Comparison of ENCODE assay signal across 8 cellular contexts in the genomic region with DNA sequence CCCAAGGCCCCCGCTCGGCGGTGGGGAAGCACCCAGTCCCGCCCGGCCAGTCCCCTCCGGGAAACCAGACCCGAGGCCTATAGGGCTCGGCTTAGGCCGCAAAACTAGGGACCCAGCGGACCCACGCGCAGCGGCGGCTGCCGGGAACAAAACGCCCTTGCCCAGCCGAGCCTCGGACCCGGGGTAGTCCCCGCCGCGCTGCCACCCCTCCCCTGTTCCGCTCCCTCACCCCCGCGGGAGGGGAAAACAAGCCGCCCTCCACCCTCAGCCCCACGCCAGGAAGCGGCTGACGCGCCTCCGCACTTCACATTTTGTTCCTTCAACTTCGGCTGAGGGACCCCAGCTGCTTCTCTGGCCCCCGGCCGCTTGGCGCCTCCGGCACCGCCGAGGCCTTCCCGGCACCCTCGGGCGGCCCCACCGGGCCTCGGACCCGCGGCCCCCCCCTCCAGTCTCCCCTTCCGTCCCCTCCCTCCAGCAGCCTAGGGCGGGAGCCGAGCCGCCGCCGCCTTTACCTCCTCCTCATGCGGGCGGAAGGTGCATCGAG. TPM values are rescaled to one million over a fixed set of nuclear protein-coding genes. Genes with fewer than 3 reads are reported as not detected.
DNase-seq lines count a peak whose midpoint lies in the region; ATAC-seq lines count a peak whose summit lies in the region.

No MANE protein-coding gene starts in this region.

- H3K4me1 Mint-ChIP-seq in naive B cell, result peaks cover 16 to 28% (median 25%) of the 10 kb centered on the region in 3 donors

- no peaks in the 10 kb centered on the region for H3K9me3 Mint-ChIP-seq in naive B cell

- peak; percentile 17 for DNase-seq in NCI-H1092 (lab: John Stamatoyannopoulos, UW)
- DNase-seq in activated T-cell treated with anti-CD3 and anti-CD28 coated beads for 4 hours, result peak; percentile 46
- DNase-seq in naive B cell, result peak; percentile 44
- peak; percentile 16 to 73 (median 54) for DNase-seq in stimulated activated naive CD4-positive, alpha-beta T cell (lab: John Stamatoyannopoulos, UW)
- DNase-seq in Ammon's horn (ENCODE audit: low spot score), result no peak

- H3K27ac Mint-ChIP-seq in naive B cell, result peak overlapping the region in 3 of 6 donors; percentile 76 to 92 (median 88)

- no peaks in the 10 kb centered on the region for H3K27me3 Mint-ChIP-seq in naive B cell

- peak overlapping the region; percentile 77 to 94 (median 88) for H3K4me3 Mint-ChIP-seq in naive B cell

- ATAC-seq in GM18502 (IDR thresholded peaks at IDR 0.05; ENCODE audit: poor library complexity, unreplicated experiment) (peak; percentile 20), HG02623 (IDR thresholded peaks at IDR 0.05; ENCODE audit: unreplicated experiment) (peak; percentile 22), esophagus mucosa (peak; percentile 40), naive B cell (ENCODE audit: low read depth in 2 of 2) (peak; percentile 10 to 12)

- H3K36me3 Mint-ChIP-seq in naive B cell, result no peaks in the 10 kb centered on the region

RNA-seq across cellular contexts. Expression of a gene that starts 0.7 kb away (rescaled TPM):
- total RNA-seq in esophagus mucosa, result 49.7 TPM
- 10 to 100 TPM; 34.6 to 58.1 (median 41.0) TPM for polyA plus RNA-seq in naive B cell (ENCODE audit: low read depth in 6 of 6)
